In the genomic region with DNA sequence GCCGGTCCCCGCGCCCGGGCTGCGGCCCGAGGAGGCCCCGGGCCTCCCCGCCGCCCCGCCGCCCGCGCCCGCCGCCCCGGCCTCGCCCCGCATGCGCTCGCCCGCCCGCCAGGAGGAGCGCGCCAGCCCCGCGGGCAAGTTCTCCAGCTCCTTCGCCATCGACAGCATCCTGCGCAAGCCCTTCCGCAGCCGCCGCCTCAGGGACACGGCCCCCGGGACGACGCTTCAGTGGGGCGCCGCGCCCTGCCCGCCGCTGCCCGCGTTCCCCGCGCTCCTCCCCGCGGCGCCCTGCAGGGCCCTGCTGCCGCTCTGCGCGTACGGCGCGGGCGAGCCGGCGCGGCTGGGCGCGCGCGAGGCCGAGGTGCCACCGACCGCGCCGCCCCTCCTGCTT, we compare ENCODE assay signal across 16 cellular contexts. TPM values are rescaled to one million over a fixed set of nuclear protein-coding genes. Genes with fewer than 3 reads are reported as not detected.
DNase-seq lines count a peak whose midpoint lies in the region; ATAC-seq, FAIRE-seq and TF ChIP-seq lines count a peak whose summit lies in the region.
"Had no signal": no experiment of that assay in that cellular context is flagged by ENCODE, and none has a peak within 500 bp of the region (broad histone marks: within the 10 kb centered on the region; RNA-seq: fewer than 3 reads in every experiment).

No MANE protein-coding gene starts in this region.

- H3K4me3 ChIP-seq in body of pancreas (no peak overlapping the region), iPS DF 6.9 (ENCODE audit: low read length) (peak overlapping the region; percentile 25; the same call in 1 of the 2 replicates), thyroid gland (replicated peaks in 1 of 3) (peak overlapping the region in 1 of 3 donors; percentile 36), adrenal gland (no peak overlapping the region)
- H3K4me3 ChIP-seq: GM12878 had no signal

- ATAC-seq in body of pancreas (no peak), GM21529 (IDR thresholded peaks at IDR 0.05; ENCODE audit: unreplicated experiment) (no peak)
- ATAC-seq: GM12878 had no signal

- TF ChIP-seq CTCF in body of pancreas (IDR thresholded peaks at IDR 0.05) (no peak), thyroid gland (IDR thresholded peaks at IDR 0.05) (no peak), adrenal gland (IDR thresholded peaks at IDR 0.05) (no peak)

- H3K4me1 ChIP-seq in body of pancreas (peaks cover 34% of the 10 kb centered on the region), iPS DF 6.9 (ENCODE audit: control insufficient read depth, insufficient read depth, low read length) (peaks cover 4% of the 10 kb centered on the region), thyroid gland (peaks cover 4 to 27% of the 10 kb centered on the region in 2 donors), adrenal gland (replicated peaks in 1 of 2) (peaks cover 5 to 8% of the 10 kb centered on the region in 2 donors)

- FAIRE-seq in RCC 7860 (lab: Jason Lieb, UNC), result no peak
- FAIRE-seq: colon, GM12878, GM19239 had no signal

- intact Hi-C loops in body of pancreas (cut with DNase I), result no loop called here
- intact Hi-C loops in thyroid gland (cut with DNase I), result no loop called here
- intact Hi-C loops in adrenal gland (cut with DNase I), result no loop called here

- H3K36me3 ChIP-seq in body of pancreas (replicated peaks in 1 of 2; ENCODE audit: insufficient read depth in 1 of 2, low read depth in 2 of 2) (no peaks in the 10 kb centered on the region), iPS DF 6.9 (ENCODE audit: control insufficient read depth, insufficient read depth, low read length) (no peaks in the 10 kb centered on the region), thyroid gland (no peaks in the 10 kb centered on the region), adrenal gland (replicated peaks in 1 of 2) (no peaks in the 10 kb centered on the region)

- no peak for TF ChIP-seq POLR2A in body of pancreas (IDR thresholded peaks at IDR 0.05)
- peak in 1 of 2 donors; percentile 37 for TF ChIP-seq POLR2A in thyroid gland (IDR thresholded peaks at IDR 0.05)
- no peak for TF ChIP-seq POLR2A in adrenal gland (IDR thresholded peaks at IDR 0.05)

- H3K27me3 ChIP-seq in body of pancreas (peaks cover 0 to 4% of the 10 kb centered on the region in 2 donors), iPS DF 6.9 (ENCODE audit: control insufficient read depth, insufficient read depth, low read length) (peaks cover 64% of the 10 kb centered on the region), thyroid gland (no peaks in the 10 kb centered on the region), adrenal gland (peaks cover 72% of the 10 kb centered on the region)

- H3K9me3 ChIP-seq in body of pancreas (no peaks in the 10 kb centered on the region), iPS DF 6.9 (ENCODE audit: control insufficient read depth, insufficient read depth, low read length) (no peaks in the 10 kb centered on the region), thyroid gland (no peaks in the 10 kb centered on the region), adrenal gland (replicated peaks in 1 of 3) (no peaks in the 10 kb centered on the region)

- peak; percentile 67 for DNase-seq in NCI-H748 (lab: John Stamatoyannopoulos, UW; ENCODE audit: unreplicated experiment)
- no peak for DNase-seq in NCI-H748 treated with DMSO at 0.1 percent for 48 hours (lab: John Stamatoyannopoulos, UW)
- DNase-seq in body of pancreas, result peak in 1 of 4 donors; percentile 55
- no peak for DNase-seq in iPS DF 6.9 (ENCODE audit: low read depth, low spot score)
- DNase-seq in thyroid gland, result peak; percentile 7 to 19
- DNase-seq in RCC 7860 (ENCODE audit: low spot score), result no peak
- no peak for DNase-seq in adrenal gland
- DNase-seq: stimulated activated CD4-positive, alpha-beta T cell treated with anti-CD3 and anti-CD28 coated beads, Interleukin-4, amount 100 ng/mL, for 1 hour; SW 1271 had no signal

- 3% methylated on average over 35 of the region's 67 CpGs; no CpG with 5 or more reads in 1 of the 2 donors for WGBS in body of pancreas, 2 donors
- WGBS in iPS DF 6.9 (ENCODE audit: insufficient coverage, insufficient read length), result no CpG with 5 or more reads among the region's 67 CpGs
- WGBS in thyroid gland, 2 donors, result no CpG with 5 or more reads among the region's 67 CpGs
- 2% methylated on average over 53 to 67 of the region's 67 CpGs; no CpG with 5 or more reads in 2 of the 4 donors for WGBS in adrenal gland, 4 donors

- H3K27ac ChIP-seq in body of pancreas, result peak overlapping the region in 3 of 4 donors; percentile 81 to 87 (median 85)
- H3K27ac ChIP-seq in iPS DF 6.9 (ENCODE audit: low read length), result no peak overlapping the region
- peak overlapping the region in 1 of 3 donors; percentile 85 for H3K27ac ChIP-seq in thyroid gland
- no peak overlapping the region for H3K27ac ChIP-seq in adrenal gland
- H3K27ac ChIP-seq: 22Rv1 had no signal

RNA-seq across cellular contexts. Expression of gene FOXQ1, which starts 1.5 kb away (rescaled TPM):
- total RNA-seq in body of pancreas, result 10 to 100 TPM in 1 of 2 donors, 1 to 10 TPM in 1; 4.9 to 17.4 TPM
- total RNA-seq in thyroid gland, result 1 to 10 TPM in 2 of 4 donors, under 1 TPM in 2; 0.45 to 5.5 (median 1.7) TPM
- under 1 TPM in 1 of 8 donors, not detected in 7; 0.11 TPM for total RNA-seq in adrenal gland
- polyA plus RNA-seq in adrenal gland, result under 1 TPM in 2 of 3 donors, not detected in 1; 0.05 to 0.24 TPM
- total RNA-seq: glomerular endothelial cell, mesenteric fat pad had no signal
- polyA plus RNA-seq: GM12878 had no signal

Comparison
In these comparisons a context has a peak if more than half of its experiments do, and no peak if none do; other contexts are left out.
1. DNase-seq: peak in NCI-H748 (single experiment) and thyroid gland (2 of 2); none in NCI-H748 treated with DMSO at 0.1 percent for 48 hours (single experiment), iPS DF 6.9 (single experiment), RCC 7860 (single experiment) and adrenal gland (0 of 7).
2. H3K27ac ChIP-seq: peak in body of pancreas (3 of 4); none in iPS DF 6.9 (single experiment) and adrenal gland (0 of 5).